15 cellular contexts compared by ENCODE assay signal in genomic region chr20:58078741-58079522, GRCh38.
DNase-seq lines count a peak whose midpoint lies in the region; ATAC-seq and TF ChIP-seq lines count a peak whose summit lies in the region.
"Had no signal": no experiment of that assay in that cellular context is flagged by ENCODE, and none has a peak within 500 bp of the region (broad histone marks: within the 10 kb centered on the region; RNA-seq: fewer than 3 reads in every experiment).

No MANE protein-coding gene starts in this region.

- peaks cover 12 to 13% of the 10 kb centered on the region in 2 donors for H3K27me3 Mint-ChIP-seq in T-cell
- peaks cover 7% of the 10 kb centered on the region for H3K27me3 Mint-ChIP-seq in T-helper 2 cell treated with Interferon-gamma antibody and Interleukin-4, amounts not matched to agents 5 μg/mL and 100 μg/mL, for 36 hours (ENCODE audit: low read depth)

- H3K4me1 Mint-ChIP-seq in T-cell = peaks cover 6 to 9% (median 8%) of the 10 kb centered on the region in 3 donors
- peaks cover 3% of the 10 kb centered on the region for H3K4me1 Mint-ChIP-seq in T-helper 2 cell treated with Interferon-gamma antibody and Interleukin-4, amounts not matched to agents 5 μg/mL and 100 μg/mL, for 36 hours (ENCODE audit: low read depth)

- H3K9me3 ChIP-seq in right atrium auricular region = peaks cover 0 to 7% of the 10 kb centered on the region in 2 donors

- ATAC-seq in T-cell (replicated peaks in 1 of 4) = no peak

- no peaks in the 10 kb centered on the region for H3K36me3 Mint-ChIP-seq in T-cell
- no peaks in the 10 kb centered on the region for H3K36me3 Mint-ChIP-seq in T-helper 2 cell treated with Interferon-gamma antibody and Interleukin-4, amounts not matched to agents 5 μg/mL and 100 μg/mL, for 36 hours (ENCODE audit: low read depth)

- TF ChIP-seq CTCF in astrocyte of the spinal cord (IDR thresholded peaks at IDR 0.05; ENCODE audit: low read depth, low read length) (no peak), right atrium auricular region (IDR thresholded peaks at IDR 0.05) (no peak)

- peaks cover 0 to 27% of the 10 kb centered on the region in 2 donors for H3K4me1 ChIP-seq in right atrium auricular region

- H3K27me3 ChIP-seq in right atrium auricular region = no peaks in the 10 kb centered on the region

- H3K4me3 ChIP-seq in astrocyte of the spinal cord (ENCODE audit: low read depth, low read length) (no peak overlapping the region), right atrium auricular region (no peak overlapping the region)

- CTCF ChIA-PET in T-cell (lab: Charles Lee) = no interaction called here

- no peak overlapping the region for H3K4me3 Mint-ChIP-seq in T-cell
- no peak overlapping the region for H3K4me3 Mint-ChIP-seq in T-helper 2 cell treated with Interferon-gamma antibody and Interleukin-4, amounts not matched to agents 5 μg/mL and 100 μg/mL, for 36 hours
- H3K4me3 Mint-ChIP-seq: activated CD4-positive, alpha-beta T cell treated with anti-CD3 and anti-CD28 coated beads, Interleukin-2, amount 10 ng/mL, durations not matched to agents 7 days and 5 days; nephron progenitor cell had no signal

- H3K27ac ChIP-seq in right atrium auricular region = no peak overlapping the region

- H3K9me3 Mint-ChIP-seq in T-cell = no peaks in the 10 kb centered on the region
- no peaks in the 10 kb centered on the region for H3K9me3 Mint-ChIP-seq in T-helper 2 cell treated with Interferon-gamma antibody and Interleukin-4, amounts not matched to agents 5 μg/mL and 100 μg/mL, for 36 hours
- H3K9me3 Mint-ChIP-seq: activated CD4-positive, alpha-beta T cell treated with anti-CD3 and anti-CD28 coated beads, Interleukin-2, amount 10 ng/mL, durations not matched to agents 7 days and 5 days; nephron progenitor cell had no signal

- POLR2A ChIA-PET in T-cell (lab: Charles Lee) = no interaction called here

- no peaks in the 10 kb centered on the region for H3K36me3 ChIP-seq in right atrium auricular region

- H3K27ac Mint-ChIP-seq in T-cell = no peak overlapping the region
- no peak overlapping the region for H3K27ac Mint-ChIP-seq in T-helper 2 cell treated with Interferon-gamma antibody and Interleukin-4, amounts not matched to agents 5 μg/mL and 100 μg/mL, for 36 hours
- H3K27ac Mint-ChIP-seq: activated CD4-positive, alpha-beta T cell treated with anti-CD3 and anti-CD28 coated beads, Interleukin-2, amount 10 ng/mL, durations not matched to agents 7 days and 5 days; nephron progenitor cell had no signal

- in situ Hi-C loops in astrocyte of the spinal cord (cut with HindIII; ENCODE audit: low sequenced_read_pairs) (no loop called here), ACHN (cut with HindIII; ENCODE audit: low pct_ligation_motif_present, low pct_unique_long_range_greater_than_20kb, low sequenced_read_pairs) (no loop called here)

- DNase-seq in HT1080 (ENCODE audit: low read depth) (peak; percentile 94), astrocyte of the spinal cord (ENCODE audit: low read depth, low spot score) (peak; percentile 87), right atrium auricular region (ENCODE audit: low spot score) (peak; percentile 43), smooth muscle cell of the brain vasculature (ENCODE audit: low read depth, low spot score) (peak; percentile 45), T-cell (no peak), ACHN (no peak)
- DNase-seq in T-helper 2 cell treated with Interferon-gamma antibody and Interleukin-4, amounts not matched to agents 5 μg/mL and 100 μg/mL, for 36 hours (ENCODE audit: low spot score) = no peak
- DNase-seq in activated CD4-positive, alpha-beta T cell treated with anti-CD3 and anti-CD28 coated beads for 48 hours = no peak
- DNase-seq: activated CD4-positive, alpha-beta T cell treated with anti-CD3 and anti-CD28 coated beads, Interleukin-2, amount 10 ng/mL, durations not matched to agents 7 days and 5 days; activated naive CD4-positive, alpha-beta T cell treated with Interleukin-2 at 50 U/mL for 16 hours; DMS53; NCI-H1092; NCI-H524 treated with DMSO at 0.1 percent for 48 hours; nephron progenitor cell; stimulated activated naive CD4-positive, alpha-beta T cell had no signal

Comparison
In these comparisons a context has a peak if more than half of its experiments do, and no peak if none do; other contexts are left out.
1. DNase-seq: peak in HT1080 (single experiment), astrocyte of the spinal cord (single experiment), right atrium auricular region (single experiment) and smooth muscle cell of the brain vasculature (single experiment); none in T-cell (0 of 34), T-helper 2 cell treated with Interferon-gamma antibody and Interleukin-4, amounts not matched to agents 5 μg/mL and 100 μg/mL, for 36 hours (single experiment), activated CD4-positive, alpha-beta T cell treated with anti-CD3 and anti-CD28 coated beads for 48 hours (single experiment) and ACHN (single experiment).